20 cellular contexts compared by ENCODE assay signal in the genomic region with DNA sequence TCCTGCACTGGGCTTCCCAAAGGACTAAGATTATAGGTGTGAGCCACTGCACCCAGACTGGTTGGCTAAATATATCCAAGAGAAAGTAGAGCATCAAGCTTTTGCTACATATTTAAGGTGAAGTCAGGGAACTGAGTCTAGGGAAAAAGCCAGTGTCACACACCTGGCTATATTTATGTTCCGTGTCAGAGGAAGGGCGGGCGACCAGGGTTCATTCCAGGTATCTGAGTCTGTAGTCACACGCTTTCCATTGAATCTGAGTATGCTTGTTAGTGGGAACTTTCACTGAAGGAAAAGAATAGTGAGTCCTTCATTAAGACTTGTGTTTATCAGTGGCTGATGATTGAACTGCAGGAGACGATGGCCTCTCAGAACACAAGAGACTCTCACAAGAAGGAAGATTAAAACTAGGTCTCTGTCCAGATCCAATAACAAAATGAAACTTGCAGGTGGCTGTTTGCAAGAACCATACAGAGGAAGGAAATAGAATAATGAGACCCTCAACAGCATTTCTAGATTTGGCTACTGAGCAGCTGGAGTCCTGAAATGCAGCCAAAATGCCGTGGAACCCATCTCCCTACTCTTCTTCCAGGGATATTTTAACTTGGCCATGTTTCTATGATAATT.
DNase-seq lines count a peak whose midpoint lies in the region; ATAC-seq, FAIRE-seq and TF ChIP-seq lines count a peak whose summit lies in the region.
"Had no signal": no experiment of that assay in that cellular context is flagged by ENCODE, and none has a peak within 500 bp of the region (broad histone marks: within the 10 kb centered on the region; RNA-seq: fewer than 3 reads in every experiment).

No MANE protein-coding gene starts in this region.

- H3K14ac ChIP-seq in H1 (ENCODE audit: insufficient read length): no peak overlapping the region

- no peak overlapping the region for H3K4me3 Mint-ChIP-seq in neural progenitor cell
- H3K4me3 Mint-ChIP-seq: CD8-positive, alpha-beta memory T cell had no signal

- CTCF ChIA-PET in H1 (lab: Charles Lee; ENCODE audit: partially characterized antibody): interaction anchor here (0.7 to 2.3 kb wide), 6 partner anchors 7 to 380 kb away, joined by 3 to 10 read pairs (median 4); no protein-coding TSS in a partner anchor

- H3K23ac ChIP-seq in H1 (ENCODE audit: insufficient read length): no peak overlapping the region

- H3K9me3 Mint-ChIP-seq in neural progenitor cell: peaks cover 9% of the 10 kb centered on the region

- no peaks in the 10 kb centered on the region for H3K9me2 ChIP-seq in MM.1S (replicated peaks; ENCODE audit: insufficient read depth, low read length)

- H3K27me3 ChIP-seq in heart left ventricle (no peaks in the 10 kb centered on the region), right atrium auricular region (no peaks in the 10 kb centered on the region), MM.1S (replicated peaks; ENCODE audit: insufficient read depth, low read length) (no peaks in the 10 kb centered on the region), H1 (replicated peaks in 1 of 4; ENCODE audit: control insufficient read depth in 3 of 4, extremely low read depth in 1 of 4, insufficient read depth in 3 of 4, low read length in 3 of 4) (no peaks in the 10 kb centered on the region; a peak in 1 of 7 replicates), neural progenitor cell (peaks cover 4% of the 10 kb centered on the region), sigmoid colon (no peaks in the 10 kb centered on the region)

- H3K4me1 ChIP-seq in heart left ventricle: peaks cover 0 to 36% (median 5%) of the 10 kb centered on the region in 12 donors
- H3K4me1 ChIP-seq in right atrium auricular region: peaks cover 0 to 24% of the 10 kb centered on the region in 2 donors
- H3K4me1 ChIP-seq in MM.1S (ENCODE audit: low read length): peaks cover 14% of the 10 kb centered on the region
- H3K4me1 ChIP-seq in H1 (replicated peaks in 1 of 4; ENCODE audit: control insufficient read depth in 3 of 4, insufficient read depth in 4 of 4, low read length in 3 of 4): peaks cover 12 to 20% (median 17%) of the 10 kb centered on the region in 4 experiments; a peak in 6 of 7 replicates
- H3K4me1 ChIP-seq in neural progenitor cell: peaks cover 42% of the 10 kb centered on the region
- no peaks in the 10 kb centered on the region for H3K4me1 ChIP-seq in sigmoid colon

- no peak for DNase-seq in heart left ventricle
- no peak for DNase-seq in right atrium auricular region (ENCODE audit: low spot score)
- peak; percentile 70 for DNase-seq in MM.1S
- DNase-seq in H1 (ENCODE audit: low read depth in 1 of 2, low spot score in 2 of 2): no peak
- peak; percentile 1 for DNase-seq in neural progenitor cell (ENCODE audit: low spot score)
- no peak for DNase-seq in GM03348 (ENCODE audit: low spot score)
- DNase-seq in sigmoid colon: no peak
- DNase-seq: CD8-positive, alpha-beta memory T cell; H7; KG1; MV-4-11; NCI-H1694; NCI-H2081; NCI-H446; NCI-H526 had no signal

- TF ChIP-seq EP300 in H1 (IDR thresholded peaks at IDR 0.05; ENCODE audit: borderline replicate concordance in 1 of 2, low read depth in 2 of 2, low read length in 2 of 2) (no peak), sigmoid colon (IDR thresholded peaks at IDR 0.05) (no peak)

- H2BK12ac ChIP-seq in H1 (ENCODE audit: low read depth, low read length): 0 out of 2 replicates have a peak overlapping the region, but pooled peaks have one; percentile 32

- peak overlapping the region; percentile 37 for H2AFZ ChIP-seq in MM.1S (ENCODE audit: low read length)
- no peak overlapping the region for H2AFZ ChIP-seq in H1 (ENCODE audit: low read length)
- no peak overlapping the region for H2AFZ ChIP-seq in neural progenitor cell (replicated peaks)

- ATAC-seq in heart left ventricle (peak in 3 of 4 donors; percentile 23 to 59 (median 30)), GM21723 (IDR thresholded peaks at IDR 0.05; ENCODE audit: unreplicated experiment) (no peak)
- ATAC-seq: SK-N-SH treated with all-trans-retinoic acid at 6 μM for 48 hours had no signal

- H4K20me1 ChIP-seq in MM.1S (ENCODE audit: insufficient read depth, low read length): no peaks in the 10 kb centered on the region
- H4K20me1 ChIP-seq in H1 (replicated peaks in 1 of 2; ENCODE audit: control insufficient read depth in 1 of 2, insufficient read depth in 2 of 2, low read length in 2 of 2): no peaks in the 10 kb centered on the region
- H4K20me1 ChIP-seq in neural progenitor cell (ENCODE audit: low read depth): peaks cover 11% of the 10 kb centered on the region

- no peaks in the 10 kb centered on the region for H3K36me3 ChIP-seq in heart left ventricle
- no peaks in the 10 kb centered on the region for H3K36me3 ChIP-seq in right atrium auricular region
- H3K36me3 ChIP-seq in MM.1S (replicated peaks; ENCODE audit: insufficient read depth, low read length): no peaks in the 10 kb centered on the region
- no peaks in the 10 kb centered on the region for H3K36me3 ChIP-seq in H1 (ENCODE audit: control insufficient read depth in 2 of 4, insufficient read depth in 4 of 4, low read length in 3 of 4)
- H3K36me3 ChIP-seq in neural progenitor cell: no peaks in the 10 kb centered on the region
- H3K36me3 ChIP-seq in sigmoid colon: no peaks in the 10 kb centered on the region

- H3K4me1 Mint-ChIP-seq in neural progenitor cell: peaks cover 41% of the 10 kb centered on the region

- no peak overlapping the region for H3K56ac ChIP-seq in H1 (replicated peaks; ENCODE audit: insufficient read length, low read depth, low read length)

- TF ChIP-seq CTCF in heart left ventricle (IDR thresholded peaks at IDR 0.05) (no peak), right atrium auricular region (IDR thresholded peaks at IDR 0.05) (no peak), MM.1S (IDR thresholded peaks at IDR 0.05; ENCODE audit: low read length) (peak; percentile 13; the same call in 1 of the 2 replicates), H1 (IDR thresholded peaks at IDR 0.05; ENCODE audit: control extremely low read depth in 1 of 3, insufficient read depth in 1 of 3, low read depth in 1 of 3, low read length in 3 of 3) (no peak), neural progenitor cell (IDR thresholded peaks at IDR 0.05) (no peak), sigmoid colon (IDR thresholded peaks at IDR 0.05) (no peak)

- H2BK20ac ChIP-seq in H1 (ENCODE audit: low read length): no peak overlapping the region

- H3K4ac ChIP-seq in H1 (replicated peaks; ENCODE audit: insufficient read length, low read depth, low read length): no peak overlapping the region

- H3K9me3 ChIP-seq in heart left ventricle (no peaks in the 10 kb centered on the region), right atrium auricular region (no peaks in the 10 kb centered on the region), MM.1S (replicated peaks; ENCODE audit: insufficient read depth, low read length) (no peaks in the 10 kb centered on the region), H1 (ENCODE audit: insufficient read depth in 2 of 2, low read depth in 1 of 2, low read length in 1 of 2) (no peaks in the 10 kb centered on the region), neural progenitor cell (ENCODE audit: low read depth) (no peaks in the 10 kb centered on the region), sigmoid colon (no peaks in the 10 kb centered on the region)

- TF ChIP-seq POLR2A in heart left ventricle (IDR thresholded peaks at IDR 0.05): no peak
- TF ChIP-seq POLR2A in H1 (IDR thresholded peaks at IDR 0.05; ENCODE audit: control extremely low read depth in 1 of 2, low read depth in 2 of 2, low read length in 2 of 2): no peak
- TF ChIP-seq POLR2A in sigmoid colon (IDR thresholded peaks at IDR 0.05): no peak

- no peak overlapping the region for H2BK15ac ChIP-seq in H1 (ENCODE audit: low read length)

- no peak overlapping the region for H3K27ac Mint-ChIP-seq in neural progenitor cell
- H3K27ac Mint-ChIP-seq: CD8-positive, alpha-beta memory T cell had no signal

- H2BK120ac ChIP-seq in H1 (replicated peaks; ENCODE audit: low read depth, low read length): no peak overlapping the region

- no peak overlapping the region for H3K18ac ChIP-seq in H1 (ENCODE audit: extremely low read depth, low read length)

- no peak overlapping the region for H4K91ac ChIP-seq in H1 (replicated peaks; ENCODE audit: insufficient read length, low read length)

- H3F3A ChIP-seq in MM.1S (ENCODE audit: insufficient read depth, low read length): no peaks in the 10 kb centered on the region; the same call in 1 of the 2 replicates
- H3F3A ChIP-seq in neural progenitor cell (ENCODE audit: low read depth): peaks cover 38% of the 10 kb centered on the region

- H3K4me2 ChIP-seq in MM.1S (ENCODE audit: low read depth, low read length) (peak overlapping the region; percentile 44), H1 (ENCODE audit: insufficient read depth in 1 of 2, low read depth in 2 of 2, low read length in 2 of 2) (no peak overlapping the region), neural progenitor cell (peak overlapping the region; percentile 68)

- TF ChIP-seq RAD21 in H1 (IDR thresholded peaks at IDR 0.05 in 1 of 2, conservative IDR thresholded peaks at IDR 0.05 in 1 of 2; ENCODE audit: low read depth in 2 of 2, low read length in 2 of 2): no peak

- no peaks in the 10 kb centered on the region for H3K36me3 Mint-ChIP-seq in neural progenitor cell

- no peaks in the 10 kb centered on the region; the same call in 1 of the 2 replicates for H3K23me2 ChIP-seq in H1 (ENCODE audit: low read depth, low read length)

- H3K4me3 ChIP-seq in heart left ventricle (no peak overlapping the region), right atrium auricular region (no peak overlapping the region), MM.1S (ENCODE audit: low read length) (peak overlapping the region; percentile 31; the same call in 1 of the 2 replicates), H1 (ENCODE audit: extremely low read depth in 1 of 4, insufficient read depth in 2 of 4, low read depth in 3 of 4, low read length in 4 of 4) (no peak overlapping the region), neural progenitor cell (no peak overlapping the region), sigmoid colon (no peak overlapping the region)

- H3K79me2 ChIP-seq in MM.1S (ENCODE audit: low read length): no peaks in the 10 kb centered on the region
- H3K79me2 ChIP-seq in H1 (ENCODE audit: control insufficient read depth in 1 of 2, insufficient read depth in 2 of 2, low read length in 2 of 2): no peaks in the 10 kb centered on the region
- no peaks in the 10 kb centered on the region for H3K79me2 ChIP-seq in neural progenitor cell (ENCODE audit: low read depth)

- intact Hi-C loops in heart left ventricle (cut with DNase I) (no loop called here), sigmoid colon (cut with DNase I) (no loop called here)

- H4K5ac ChIP-seq in H1 (ENCODE audit: insufficient read length, low read depth, low read length): no peak overlapping the region

- H3K27ac ChIP-seq in heart left ventricle (peak overlapping the region in 3 of 12 donors; percentile 20 to 39 (median 33)), right atrium auricular region (no peak overlapping the region), MM.1S (ENCODE audit: low read length) (peak overlapping the region; percentile 26; the same call in 1 of the 2 replicates), H1 (ENCODE audit: low read depth, low read length) (no peak overlapping the region), neural progenitor cell (no peak overlapping the region), sigmoid colon (no peak overlapping the region)
- H3K27ac ChIP-seq: HL-60, RWPE1 had no signal

- H3K79me1 ChIP-seq in H1 (ENCODE audit: low read depth, low read length): no peaks in the 10 kb centered on the region; the same call in 1 of the 2 replicates

- H4K8ac ChIP-seq in H1 (ENCODE audit: extremely low read depth, insufficient read depth, low read length): no peak overlapping the region

- POLR2A ChIA-PET in H1 (lab: Charles Lee; ENCODE audit: partially characterized antibody): no interaction called here

- FAIRE-seq in H1 (lab: Jason Lieb, UNC): no peak
- FAIRE-seq: G401.6 had no signal

- WGBS in heart left ventricle, 4 donors: 29 to 41% (median 36%) methylated on average over 6 of the region's 6 CpGs
- WGBS in H1 (ENCODE audit: extremely low coverage in 1 of 2, insufficient coverage in 1 of 2, insufficient read length in 1 of 2, insufficient replicate concordance in 2 of 2, low coverage in 1 of 2, low lambda C conversion rate in 2 of 2, missing lambda C conversion rate in 1 of 2), 2 experiments: 92% methylated on average over 6 of the region's 6 CpGs; no CpG with 5 or more reads in 1 of the 2 experiments
- 68 to 80% methylated on average over 6 of the region's 6 CpGs for WGBS in sigmoid colon, 2 donors

- no peak overlapping the region for H2BK5ac ChIP-seq in H1 (ENCODE audit: low read depth, low read length)

- H3K9ac ChIP-seq in MM.1S (ENCODE audit: low read length) (no peak overlapping the region), H1 (replicated peaks in 1 of 4; ENCODE audit: extremely low read depth in 1 of 4, low read depth in 3 of 4, low read length in 3 of 4) (no peak overlapping the region; a peak in 1 of 7 replicates), neural progenitor cell (no peak overlapping the region)

- H3K27me3 Mint-ChIP-seq in neural progenitor cell (ENCODE audit: insufficient read depth, low read depth): no peaks in the 10 kb centered on the region

- no peak overlapping the region for H2AK5ac ChIP-seq in H1 (ENCODE audit: low read depth, low read length)

Comparison
In these comparisons a context has a peak if more than half of its experiments do, and no peak if none do; other contexts are left out.
1. DNase-seq: peak in MM.1S (single experiment) and neural progenitor cell (single experiment); none in heart left ventricle (0 of 5), right atrium auricular region (single experiment), H1 (0 of 2), GM03348 (single experiment) and sigmoid colon (single experiment).
2. H3K4me2 ChIP-seq: peak in MM.1S (single experiment) and neural progenitor cell (single experiment); none in H1 (0 of 2).